ENCODE assay signal across 24 cellular contexts in the genomic region with DNA sequence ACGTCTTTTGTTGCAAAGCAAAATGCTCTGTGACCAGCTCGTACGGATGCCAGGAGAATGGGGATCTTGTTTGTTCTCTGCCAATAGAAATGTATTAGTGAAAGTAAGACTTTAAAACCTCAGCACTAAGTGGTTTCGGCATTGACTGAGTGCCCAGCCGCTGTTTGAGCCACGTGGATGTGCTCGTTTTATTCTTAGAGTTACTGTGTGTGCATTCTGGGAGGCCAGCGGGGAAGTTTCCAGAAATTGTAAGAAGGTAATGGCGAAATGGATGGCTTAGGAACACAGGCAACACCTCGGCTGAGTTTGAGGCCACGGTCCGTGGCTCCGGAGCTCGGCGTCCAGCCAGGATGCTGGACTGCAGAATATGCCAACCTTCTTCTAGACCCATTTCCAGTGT.
"Had no signal": no experiment of that assay in that cellular context is flagged by ENCODE, and none has a peak within 500 bp of the region (broad histone marks: within the 10 kb centered on the region; RNA-seq: fewer than 3 reads in every experiment).

No MANE protein-coding gene starts in this region.

- H3K9me3 ChIP-seq: ovary, right lobe of liver, transverse colon, upper lobe of right lung, uterus had no signal

- H2AFZ ChIP-seq: parathyroid adenoma had no signal

- H3K36me3 ChIP-seq: neutrophil, ovary, right lobe of liver, spleen, stomach, tibial artery, transverse colon, upper lobe of right lung, uterus had no signal

- H3K4me2 ChIP-seq: smooth muscle cell had no signal

- DNase-seq: naive B cell; naive thymus-derived CD8-positive, alpha-beta T cell; nephron progenitor cell; posterior cingulate gyrus; psoas muscle; right cardiac atrium; right lobe of liver; spleen; stimulated activated CD4-positive, alpha-beta T cell treated with anti-CD3 and anti-CD28 coated beads, Interleukin-12 subunit alpha, Interleukin-12 subunit beta, amount 100 ng/mL, for 4 hours; stimulated activated CD4-positive, alpha-beta T cell treated with anti-CD3 and anti-CD28 coated beads, Interleukin-1b, Interleukin-23, amount 100 ng/mL, for 48 hours; stimulated activated CD4-positive, alpha-beta T cell treated with anti-CD3 and anti-CD28 coated beads, Interleukin-4, amount 100 ng/mL, for 1 hour; stimulated activated CD4-positive, alpha-beta T cell treated with anti-CD3 and anti-CD28 coated beads, Interleukin-4, amount 100 ng/mL, for 4 hours; stimulated activated CD8-positive, alpha-beta memory T cell treated with anti-CD3 and anti-CD28 coated beads, Interleukin-4, amount 100 ng/mL, for 48 hours; stimulated activated naive CD4-positive, alpha-beta T cell treated with Interleukin-2 at 50 U/mL for 16 hours; stomach; tibial artery; transverse colon; upper lobe of right lung; uterus had no signal

- H3K27me3 ChIP-seq: neutrophil, ovary, right lobe of liver, spleen, stomach, tibial artery, transverse colon, upper lobe of right lung, uterus had no signal

- H3K4me3 ChIP-seq: ovary, psoas muscle, right lobe of liver, skin epidermis, smooth muscle cell, spleen, stomach, tibial artery, transverse colon, upper lobe of right lung, uterus had no signal

- H3K4me1 ChIP-seq: parathyroid adenoma, psoas muscle, right lobe of liver, spleen, stomach, tibial artery, transverse colon, upper lobe of right lung, uterus had no signal

- H3K79me2 ChIP-seq: parathyroid adenoma had no signal

- H3K9ac ChIP-seq: parathyroid adenoma had no signal

- H3K27ac ChIP-seq: neutrophil, parathyroid adenoma, psoas muscle, right lobe of liver, skin epidermis, spleen, stomach, tibial artery, transverse colon, upper lobe of right lung, uterus had no signal
